Comparison of ENCODE assay signal across 9 cellular contexts in genomic region chr6:43773981-43774775, GRCh38. TPM values are rescaled to one million over a fixed set of nuclear protein-coding genes. Genes with fewer than 3 reads are reported as not detected.
A peak's percentile ranks its signal among the peaks of the same experiment; 100 is the strongest.
DNase-seq lines count a peak whose midpoint lies in the region; ATAC-seq, FAIRE-seq and TF ChIP-seq lines count a peak whose summit lies in the region.
"Had no signal": no experiment of that assay in that cellular context is flagged by ENCODE, and none has a peak within 500 bp of the region (broad histone marks: within the 10 kb centered on the region; RNA-seq: fewer than 3 reads in every experiment).

No MANE protein-coding gene starts in this region.

- H3K4me2 ChIP-seq in A549 = peak overlapping the region; percentile 93

- peaks cover 41% of the 10 kb centered on the region for H3K4me1 Mint-ChIP-seq in HFFc6 (ENCODE audit: low read depth)

- DNase-seq in A549 (ENCODE audit: low read depth in 1 of 2, low spot score in 1 of 2) = no peak
- no peak for DNase-seq in HFFc6
- DNase-seq in breast epithelium (ENCODE audit: low spot score in 2 of 2) = no peak
- no peak for DNase-seq in T-helper 9 cell
- no peak for DNase-seq in NCI-H1105 (lab: John Stamatoyannopoulos, UW)
- DNase-seq in activated CD4-positive, alpha-beta T cell treated with anti-CD3 and anti-CD28 coated beads for 48 hours = no peak

- FAIRE-seq in A549 (lab: Jason Lieb, UNC) = no peak

- CTCF ChIA-PET in A549 (lab: Yijun Ruan, JAX) = interaction anchor here (0.6 to 8.4 kb wide), 44 partner anchors 9 to 312 kb away, joined by 3 to 115 read pairs (median 5); no protein-coding TSS in a partner anchor

- H3K4me1 ChIP-seq in A549 (peaks cover 30% of the 10 kb centered on the region), breast epithelium (peaks cover 0 to 34% of the 10 kb centered on the region in 2 donors), mucosa of stomach (ENCODE audit: control insufficient read depth, insufficient read depth, low read length) (peaks cover 56% of the 10 kb centered on the region)

- peaks cover 5% of the 10 kb centered on the region; the same call in 1 of the 2 replicates for H3K36me3 Mint-ChIP-seq in HFFc6 (ENCODE audit: low read depth)
- H3K36me3 Mint-ChIP-seq: natural killer cell treated with Interleukin-12 subunit alpha and Interleukin-12 subunit beta and Interleukin-15 and Interleukin-18, amount 100 ng/mL, for 72 hours had no signal

- H3K9me3 ChIP-seq in A549 (no peaks in the 10 kb centered on the region), breast epithelium (no peaks in the 10 kb centered on the region), mucosa of stomach (ENCODE audit: control insufficient read depth, low read length) (no peaks in the 10 kb centered on the region)

- H3K27me3 Mint-ChIP-seq in HFFc6 (ENCODE audit: insufficient read depth) = no peaks in the 10 kb centered on the region

- no peak for TF ChIP-seq RAD21 in A549 (conservative IDR thresholded peaks at IDR 0.05 in 1 of 2, IDR thresholded peaks at IDR 0.05 in 1 of 2)

- H3K27ac ChIP-seq in A549 (peak overlapping the region; percentile 97 to 100), breast epithelium (peak overlapping the region; percentile 95 to 96)

- POLR2A ChIA-PET in A549 (lab: Yijun Ruan, JAX) = no interaction called here

- H3K27me3 ChIP-seq in breast epithelium = no peaks in the 10 kb centered on the region
- no peaks in the 10 kb centered on the region for H3K27me3 ChIP-seq in mucosa of stomach (ENCODE audit: control insufficient read depth, insufficient read depth, low read length)

- ATAC-seq in A549 (no peak), HG03354 (IDR thresholded peaks at IDR 0.05; ENCODE audit: poor library complexity, severe bottlenecking, unreplicated experiment) (no peak)
- ATAC-seq: natural killer cell treated with Interleukin-12 subunit alpha and Interleukin-12 subunit beta and Interleukin-15 and Interleukin-18, amount 100 ng/mL, for 72 hours had no signal

- TF ChIP-seq EP300 in A549 (IDR thresholded peaks at IDR 0.05) = no peak

- H3K4me3 ChIP-seq in A549 (peak overlapping the region; percentile 59), breast epithelium (peak overlapping the region; percentile 75 to 93 (median 76)), mucosa of stomach (ENCODE audit: low read length) (peak overlapping the region; percentile 100)

- 39% methylated on average over 11 of the region's 12 CpGs for WGBS in A549 (ENCODE audit: missing lambda C conversion rate)

- H3K27ac Mint-ChIP-seq in HFFc6 = peak overlapping the region; percentile 97
- H3K27ac Mint-ChIP-seq: natural killer cell treated with Interleukin-12 subunit alpha and Interleukin-12 subunit beta and Interleukin-15 and Interleukin-18, amount 100 ng/mL, for 72 hours had no signal

- TF ChIP-seq POLR2A in A549 (IDR thresholded peaks at IDR 0.05; ENCODE audit: low read length) (no peak), breast epithelium (IDR thresholded peaks at IDR 0.05) (no peak)

- TF ChIP-seq CTCF in A549 (IDR thresholded peaks at IDR 0.05) = no peak
- no peak for TF ChIP-seq CTCF in HFFc6 (IDR thresholded peaks at IDR 0.05)
- no peak for TF ChIP-seq CTCF in breast epithelium (IDR thresholded peaks at IDR 0.05)

- no peaks in the 10 kb centered on the region for H3K36me3 ChIP-seq in breast epithelium
- peaks cover 39% of the 10 kb centered on the region for H3K36me3 ChIP-seq in mucosa of stomach (ENCODE audit: control insufficient read depth, insufficient read depth, low read length)

- no peaks in the 10 kb centered on the region for H3K9me3 Mint-ChIP-seq in HFFc6
- H3K9me3 Mint-ChIP-seq: natural killer cell treated with Interleukin-12 subunit alpha and Interleukin-12 subunit beta and Interleukin-15 and Interleukin-18, amount 100 ng/mL, for 72 hours had no signal

- H3K4me3 Mint-ChIP-seq in HFFc6 = peak overlapping the region; percentile 63

- peak overlapping the region; percentile 99 for H3K9ac ChIP-seq in mucosa of stomach (ENCODE audit: low read length)

- intact Hi-C loops in breast epithelium (cut with DNase I; ENCODE audit: low total_unique reads) = loop anchor here (2.0 kb wide), 1 partner anchor 299 kb away; no protein-coding TSS in a partner anchor

TF ChIP-seq in A549, 52 proteins besides CTCF, POLR2A, EP300 and RAD21:
- no peak for TF ChIP-seq PHF8 (IDR thresholded peaks at IDR 0.05; ENCODE audit: borderline replicate concordance, low read depth)
- no peak for TF ChIP-seq USF2 (IDR thresholded peaks at IDR 0.05)
- no peak for TF ChIP-seq HOXB5 (CRISPR knock-in tag; IDR thresholded peaks at IDR 0.05)
- no peak for TF ChIP-seq REST (IDR thresholded peaks at IDR 0.05)
- TF ChIP-seq HOXA7 (CRISPR knock-in tag; IDR thresholded peaks at IDR 0.05) = no peak
- no peak for TF ChIP-seq ELK1 (IDR thresholded peaks at IDR 0.05; ENCODE audit: low read depth, low read length)
- no peak for TF ChIP-seq CHD4 (IDR thresholded peaks at IDR 0.05; ENCODE audit: borderline replicate concordance)
- no peak for TF ChIP-seq FOXS1 (CRISPR knock-in tag; IDR thresholded peaks at IDR 0.05)
- TF ChIP-seq CHD2 (IDR thresholded peaks at IDR 0.05; ENCODE audit: low read length, partially characterized antibody) = no peak
- TF ChIP-seq JUN (IDR thresholded peaks at IDR 0.05) = no peak
- no peak for TF ChIP-seq RNF2 (IDR thresholded peaks at IDR 0.05; ENCODE audit: borderline replicate concordance, low read depth)
- TF ChIP-seq JUNB (IDR thresholded peaks at IDR 0.05) = no peak
- no peak for TF ChIP-seq MYC (IDR thresholded peaks at IDR 0.05; ENCODE audit: borderline replicate concordance, low read length)
- TF ChIP-seq EHMT2 (IDR thresholded peaks at IDR 0.05; ENCODE audit: low read depth) = no peak
- no peak for TF ChIP-seq HOXB13 (CRISPR knock-in tag; IDR thresholded peaks at IDR 0.05; ENCODE audit: low read depth)

RNA-seq across cellular contexts. Expression of gene VEGFA, which starts 4.2 kb away (rescaled TPM):
- polyA plus RNA-seq in A549 (2011; rRNA removed) (83.7 and 101 TPM in 2 replicates), A549 (2017; fragmentation: RNase III; extraction: RNeasy Plus Mini Kit Qiagen cat#74134 plus additional on column Dnase treatment) (35.4 to 41.1 TPM (median 35.8 TPM) in 3 replicates)
- polyA plus RNA-seq in A549 (2012; cell fraction: cytosol; rRNA removed) = 71.6 and 78.6 TPM in 2 replicates
- polyA plus RNA-seq in A549 (2012; cell fraction: nucleus; rRNA removed) = 87.2 and 111 TPM in 2 replicates
- polyA minus RNA-seq in A549 (2011; rRNA and poly(A)+ RNA removed) = 125 and 135 TPM in 2 replicates
- total RNA-seq in HFFc6 (2021; fragmentation: NEBNext Ultra II Directional; extraction: Animal tissue kit (Norgen Biotek cat#: 25700)) = 10 to 100 TPM; 26.0 to 37.4 (median 28.3) TPM
- 100 to 1,000 TPM; 123 to 230 (median 132) TPM for total RNA-seq in breast epithelium
